1 cellular context compared by ENCODE assay signal in the genomic region with DNA sequence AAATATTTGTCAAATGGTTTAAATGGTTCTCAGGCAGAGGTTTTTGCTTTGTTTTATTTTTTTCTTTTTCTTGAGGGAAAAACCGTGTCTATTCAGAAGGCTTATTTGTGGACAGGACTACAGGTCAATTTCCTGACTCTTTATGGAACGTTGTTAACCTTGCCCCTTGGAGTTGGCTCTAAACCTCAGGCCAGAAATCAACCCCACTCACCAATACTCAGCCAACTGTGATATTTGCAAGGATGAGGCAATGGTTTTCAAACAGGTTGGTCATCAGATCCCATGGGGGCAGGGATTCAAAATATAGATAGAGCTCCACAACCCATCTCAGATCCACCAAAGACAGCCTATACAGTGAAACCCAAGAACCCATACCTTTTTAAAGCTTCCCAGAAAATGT.
TF ChIP-seq lines count a peak whose summit lies in the region.

No MANE protein-coding gene starts in this region.

TF ChIP-seq in IMR-90, 13 proteins besides CTCF, POLR2A, EP300 and RAD21:
- TF ChIP-seq CEBPB (IDR thresholded peaks at IDR 0.05; ENCODE audit: low read depth, low read length) (0 out of 2 replicates have a peak, but pooled peaks have one; percentile 7), FOS (IDR thresholded peaks at IDR 0.05; ENCODE audit: low read depth, low read length) (no peak), CHD1 (IDR thresholded peaks at IDR 0.05; ENCODE audit: low read depth, low read length) (no peak), RFX5 (IDR thresholded peaks at IDR 0.05; ENCODE audit: low read depth, low read length) (no peak)
- TF ChIP-seq, protein P1, sequence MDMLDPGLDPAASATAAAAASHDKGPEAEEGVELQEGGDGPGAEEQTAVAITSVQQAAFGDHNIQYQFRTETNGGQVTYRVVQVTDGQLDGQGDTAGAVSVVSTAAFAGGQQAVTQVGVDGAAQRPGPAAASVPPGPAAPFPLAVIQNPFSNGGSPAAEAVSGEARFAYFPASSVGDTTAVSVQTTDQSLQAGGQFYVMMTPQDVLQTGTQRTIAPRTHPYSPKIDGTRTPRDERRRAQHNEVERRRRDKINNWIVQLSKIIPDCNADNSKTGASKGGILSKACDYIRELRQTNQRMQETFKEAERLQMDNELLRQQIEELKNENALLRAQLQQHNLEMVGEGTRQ (IDR thresholded peaks at IDR 0.05; ENCODE audit: low read depth, low read length) = no peak
